Comparison of ENCODE assay signal across 8 cellular contexts in the genomic region with DNA sequence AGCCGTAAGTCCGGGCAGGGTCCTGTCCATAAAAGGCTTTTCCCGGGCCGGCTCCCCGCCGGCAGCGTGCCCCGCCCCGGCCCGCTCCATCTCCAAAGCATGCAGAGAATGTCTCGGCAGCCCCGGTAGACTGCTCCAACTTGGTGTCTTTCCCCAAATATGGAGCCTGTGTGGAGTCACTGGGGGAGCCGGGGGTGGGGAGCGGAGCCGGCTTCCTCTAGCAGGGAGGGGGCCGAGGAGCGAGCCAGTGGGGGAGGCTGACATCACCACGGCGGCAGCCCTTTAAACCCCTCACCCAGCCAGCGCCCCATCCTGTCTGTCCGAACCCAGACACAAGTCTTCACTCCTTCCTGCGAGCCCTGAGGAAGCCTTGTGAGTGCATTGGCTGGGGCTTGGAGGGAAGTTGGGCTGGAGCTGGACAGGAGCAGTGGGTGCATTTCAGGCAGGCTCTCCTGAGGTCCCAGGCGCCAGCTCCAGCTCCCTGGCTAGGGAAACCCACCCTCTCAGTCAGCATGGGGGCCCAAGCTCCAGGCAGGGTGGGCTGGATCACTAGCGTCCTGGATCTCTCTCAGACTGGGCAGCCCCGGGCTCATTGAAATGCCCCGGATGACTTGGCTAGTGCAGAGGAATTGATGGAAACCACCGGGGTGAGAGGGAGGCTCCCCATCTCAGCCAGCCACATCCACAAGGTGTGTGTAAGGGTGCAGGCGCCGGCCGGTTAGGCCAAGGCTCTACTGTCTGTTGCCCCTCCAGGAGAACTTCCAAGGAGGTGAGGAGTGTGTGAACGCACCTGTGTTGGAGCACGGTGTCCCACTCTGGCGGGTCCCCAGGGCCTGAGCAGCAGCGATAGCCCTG. TPM values are rescaled to one million over a fixed set of nuclear protein-coding genes. Genes with fewer than 3 reads are reported as not detected.
DNase-seq lines count a peak whose midpoint lies in the region; ATAC-seq, FAIRE-seq and TF ChIP-seq lines count a peak whose summit lies in the region.

A gene (plus strand): TSS at position 310 of the 855 bp plus-strand sequence. CDS start 3,644 bp downstream, outside the sequence.

- H3K27ac Mint-ChIP-seq in activated CD4-positive, alpha-beta T cell treated with anti-CD3 and anti-CD28 coated beads, Interleukin-2, amount 10 ng/mL, durations not matched to agents 7 days and 5 days, result no peak within 1 kb of the TSS

- peak; percentile 22 for ATAC-seq in mucosa of descending colon

- H3K27me3 Mint-ChIP-seq in activated CD4-positive, alpha-beta T cell treated with anti-CD3 and anti-CD28 coated beads, Interleukin-2, amount 10 ng/mL, durations not matched to agents 7 days and 5 days, result no peaks in the 10 kb centered on the region

- peak; percentile 5 for FAIRE-seq in urothelium cell line (lab: Jason Lieb, UNC)

- H3K4me1 ChIP-seq in mucosa of descending colon (ENCODE audit: low read depth), result peaks cover 25% of the 10 kb centered on the region

- POLR2A ChIA-PET in activated CD4-positive, alpha-beta T cell treated with anti-CD3 and anti-CD28 coated beads, Interleukin-2, amount 10 ng/mL, durations not matched to agents 7 days and 5 days (lab: Charles Lee), result no interaction called here

- CTCF ChIA-PET in activated CD4-positive, alpha-beta T cell treated with anti-CD3 and anti-CD28 coated beads, Interleukin-2, amount 10 ng/mL, durations not matched to agents 7 days and 5 days (lab: Charles Lee), result interaction anchor here (0.5 to 0.9 kb wide), 2 partner anchors 29 to 61 kb away, joined by 3 read pairs; no protein-coding TSS in a partner anchor

- H3K4me3 ChIP-seq in epithelial cell of esophagus (ENCODE audit: low read length) (no peak within 1 kb of the TSS), mucosa of descending colon (no peak within 1 kb of the TSS)

- H3K9me3 Mint-ChIP-seq in activated CD4-positive, alpha-beta T cell treated with anti-CD3 and anti-CD28 coated beads, Interleukin-2, amount 10 ng/mL, durations not matched to agents 7 days and 5 days, result no peaks in the 10 kb centered on the region

- TF ChIP-seq CTCF in epithelial cell of esophagus (IDR thresholded peaks at IDR 0.05; ENCODE audit: insufficient read depth, low read depth, low read length, missing control alignments) (no peak), mucosa of descending colon (IDR thresholded peaks at IDR 0.05) (no peak)

- peak; percentile 29 for DNase-seq in DMS 273 (lab: John Stamatoyannopoulos, UW; ENCODE audit: unreplicated experiment)
- no peak for DNase-seq in DMS 273 treated with DMSO at 0.1 percent for 48 hours (lab: John Stamatoyannopoulos, UW)
- peak; percentile 87 for DNase-seq in epithelial cell of esophagus (ENCODE audit: low read depth)
- peak; percentile 50 to 73 (median 71) for DNase-seq in mucosa of descending colon
- DNase-seq in urothelium cell line (ENCODE audit: low spot score), result peak; percentile 70
- no peak for DNase-seq in NCI-H82 treated with DMSO at 0.1 percent for 48 hours (lab: John Stamatoyannopoulos, UW; ENCODE audit: unreplicated experiment)
- DNase-seq in activated CD4-positive, alpha-beta T cell treated with anti-CD3 and anti-CD28 coated beads, Interleukin-2, amount 10 ng/mL, durations not matched to agents 7 days and 5 days, result no peak
- no peak for DNase-seq in SHP77 (lab: John Stamatoyannopoulos, UW)

- H3K4me3 Mint-ChIP-seq in activated CD4-positive, alpha-beta T cell treated with anti-CD3 and anti-CD28 coated beads, Interleukin-2, amount 10 ng/mL, durations not matched to agents 7 days and 5 days, result no peak within 1 kb of the TSS

- H3K9me3 ChIP-seq in mucosa of descending colon, result no peaks in the 10 kb centered on the region

- H3K4me1 Mint-ChIP-seq in activated CD4-positive, alpha-beta T cell treated with anti-CD3 and anti-CD28 coated beads, Interleukin-2, amount 10 ng/mL, durations not matched to agents 7 days and 5 days, result peaks cover 4% of the 10 kb centered on the region

- intact Hi-C loops in mucosa of descending colon (cut with DNase I, micrococcal nuclease), result no loop called here

- H3K36me3 ChIP-seq in mucosa of descending colon (ENCODE audit: low read depth), result no peaks in the 10 kb centered on the region

- H3K36me3 Mint-ChIP-seq in activated CD4-positive, alpha-beta T cell treated with anti-CD3 and anti-CD28 coated beads, Interleukin-2, amount 10 ng/mL, durations not matched to agents 7 days and 5 days (ENCODE audit: low read depth), result peaks cover 8% of the 10 kb centered on the region

RNA-seq across cellular contexts. Expression of the gene that starts here (rescaled TPM):
- 1,000 to 10,000 TPM in 1 of 3 donors, 100 to 1,000 TPM in 2; 126 to 3,893 (median 593) TPM for total RNA-seq in mucosa of descending colon
- total RNA-seq in activated CD4-positive, alpha-beta T cell treated with anti-CD3 and anti-CD28 coated beads, Interleukin-2, amount 10 ng/mL, durations not matched to agents 7 days and 5 days, result 1 to 10 TPM; 2.0 to 3.1 TPM

Comparison
In these comparisons a context has a peak if more than half of its experiments do, and no peak if none do; other contexts are left out.
1. RNA of the gene that starts here (total RNA-seq): 126 to 3,893 TPM in mucosa of descending colon; 2.0 to 3.1 TPM in activated CD4-positive, alpha-beta T cell treated with anti-CD3 and anti-CD28 coated beads, Interleukin-2, amount 10 ng/mL, durations not matched to agents 7 days and 5 days; every median in the first group is over 10 times any median in the second.
2. DNase-seq: peak in DMS 273 (single experiment), epithelial cell of esophagus (single experiment), mucosa of descending colon (3 of 3) and urothelium cell line (single experiment); none in DMS 273 treated with DMSO at 0.1 percent for 48 hours (single experiment), NCI-H82 treated with DMSO at 0.1 percent for 48 hours (single experiment), activated CD4-positive, alpha-beta T cell treated with anti-CD3 and anti-CD28 coated beads, Interleukin-2, amount 10 ng/mL, durations not matched to agents 7 days and 5 days (single experiment) and SHP77 (0 of 2).